Comparison of ENCODE assay signal across 10 cellular contexts in genomic region chr1:235923466-235924008, GRCh38. TPM values are rescaled to one million over a fixed set of nuclear protein-coding genes. Genes with fewer than 3 reads are reported as not detected.
DNase-seq lines count a peak whose midpoint lies in the region; ATAC-seq, FAIRE-seq and TF ChIP-seq lines count a peak whose summit lies in the region.
"Had no signal": no experiment of that assay in that cellular context is flagged by ENCODE, and none has a peak within 500 bp of the region (broad histone marks: within the 10 kb centered on the region; RNA-seq: fewer than 3 reads in every experiment).

No MANE protein-coding gene starts in this region.

- TF ChIP-seq RAD21 in K562 (CRISPR knock-in tag; conservative IDR thresholded peaks at IDR 0.05 in 1 of 2, IDR thresholded peaks at IDR 0.05 in 1 of 2), result no peak

- no peaks in the 10 kb centered on the region for H3K79me2 ChIP-seq in K562 (ENCODE audit: control insufficient read depth, insufficient read depth, low read length)

- no peaks in the 10 kb centered on the region for H3K4me1 ChIP-seq in K562 (replicated peaks in 1 of 2; ENCODE audit: control insufficient read depth in 2 of 2, insufficient read depth in 2 of 2, low read length in 2 of 2)

- H4K20me1 ChIP-seq in K562 (replicated peaks; ENCODE audit: control insufficient read depth, insufficient read depth, low read length), result peaks cover 2% of the 10 kb centered on the region; the same call in 1 of the 2 replicates

- H3K27me3 ChIP-seq in K562 (ENCODE audit: control insufficient read depth in 2 of 2, insufficient read depth in 2 of 2, low read length in 2 of 2), result peaks cover 30 to 53% of the 10 kb centered on the region in 2 experiments; a peak in 3 of 5 replicates

- H3K36me3 Mint-ChIP-seq in activated naive CD4-positive, alpha-beta T cell treated with anti-CD3 and anti-CD28 coated beads for 36 hours (ENCODE audit: low read depth), result no peaks in the 10 kb centered on the region
- no peaks in the 10 kb centered on the region for H3K36me3 Mint-ChIP-seq in stimulated activated naive CD8-positive, alpha-beta T cell treated with anti-CD3 and anti-CD28 coated beads, Interleukin-15, Interleukin-2, amounts not matched to agents 100 ng/mL and 50 ng/mL, for 24 hours (ENCODE audit: low read depth)

- POLR2A ChIA-PET in K562 (lab: Yijun Ruan, JAX), result no interaction called here

- no peak overlapping the region for H3K9ac ChIP-seq in K562 (ENCODE audit: insufficient read depth in 1 of 2, low read depth in 2 of 2, low read length in 2 of 2)

- no peaks in the 10 kb centered on the region for H3K9me1 ChIP-seq in K562 (ENCODE audit: control insufficient read depth, insufficient read depth, low read length)

- ATAC-seq in K562 (no peak), GM19395 (IDR thresholded peaks at IDR 0.05; ENCODE audit: unreplicated experiment) (no peak)

- CTCF ChIA-PET in activated naive CD4-positive, alpha-beta T cell treated with anti-CD3 and anti-CD28 coated beads for 36 hours (lab: Charles Lee), result interaction anchor here (0.6 to 1.3 kb wide), 4 partner anchors 9 to 316 kb away, joined by 3 to 4 read pairs (median 4); no protein-coding TSS in a partner anchor
- CTCF ChIA-PET in K562 (lab: Yijun Ruan, JAX; ENCODE audit: low intra/inter-chr PET ratio), result no interaction called here

- in situ Hi-C loops in K562 (cut with MboI), result no loop called here

- intact Hi-C loops in activated naive CD4-positive, alpha-beta T cell treated with anti-CD3 and anti-CD28 coated beads for 36 hours (cut with micrococcal nuclease), result no loop called here
- intact Hi-C loops in K562 (cut with micrococcal nuclease), result no loop called here

- no peak for TF ChIP-seq CTCF in K562 (IDR thresholded peaks at IDR 0.05 in 2 of 3, conservative IDR thresholded peaks at IDR 0.05 in 1 of 3; ENCODE audit: insufficient read depth in 2 of 3, low read depth in 1 of 3, low read length in 3 of 3)

- H3K27ac Mint-ChIP-seq in activated naive CD4-positive, alpha-beta T cell treated with anti-CD3 and anti-CD28 coated beads for 36 hours, result no peak overlapping the region
- peak overlapping the region; percentile 16 for H3K27ac Mint-ChIP-seq in stimulated activated naive CD8-positive, alpha-beta T cell treated with anti-CD3 and anti-CD28 coated beads, Interleukin-15, Interleukin-2, amounts not matched to agents 100 ng/mL and 50 ng/mL, for 24 hours

- no peak for FAIRE-seq in K562 (lab: Jason Lieb, UNC)
- FAIRE-seq: islet of Langerhans had no signal

- H3K27ac ChIP-seq in K562 (ENCODE audit: extremely low read depth, low read depth, low read length), result no peak overlapping the region

- no peaks in the 10 kb centered on the region for H3K36me3 ChIP-seq in K562 (ENCODE audit: control insufficient read depth, insufficient read depth, low read length)

- peaks cover 31% of the 10 kb centered on the region for H3K4me1 Mint-ChIP-seq in activated naive CD4-positive, alpha-beta T cell treated with anti-CD3 and anti-CD28 coated beads for 36 hours (ENCODE audit: low read depth)
- H3K4me1 Mint-ChIP-seq in stimulated activated naive CD8-positive, alpha-beta T cell treated with anti-CD3 and anti-CD28 coated beads, Interleukin-15, Interleukin-2, amounts not matched to agents 100 ng/mL and 50 ng/mL, for 24 hours (ENCODE audit: low read depth), result peaks cover 50% of the 10 kb centered on the region

- BruUV-seq in K562 (replicated peaks; lab: Mats Ljungman, UMichigan), result no TSS peak

- 2% methylated on average over 6 of the region's 6 CpGs for WGBS in K562 (ENCODE audit: insufficient coverage, low coverage, missing lambda C conversion rate)

- TF ChIP-seq POLR2A in K562 (conservative IDR thresholded peaks at IDR 0.05), result no peak

- TF ChIP-seq EP300 in K562 (IDR thresholded peaks at IDR 0.05; ENCODE audit: low read length), result no peak

- H3K4me3 ChIP-seq in K562, result no peak overlapping the region

- no peak overlapping the region for H3K4me3 Mint-ChIP-seq in activated naive CD4-positive, alpha-beta T cell treated with anti-CD3 and anti-CD28 coated beads for 36 hours
- peak overlapping the region; percentile 1 for H3K4me3 Mint-ChIP-seq in stimulated activated naive CD8-positive, alpha-beta T cell treated with anti-CD3 and anti-CD28 coated beads, Interleukin-15, Interleukin-2, amounts not matched to agents 100 ng/mL and 50 ng/mL, for 24 hours

- no peaks in the 10 kb centered on the region for H3K27me3 Mint-ChIP-seq in activated naive CD4-positive, alpha-beta T cell treated with anti-CD3 and anti-CD28 coated beads for 36 hours (ENCODE audit: low read depth)
- no peaks in the 10 kb centered on the region for H3K27me3 Mint-ChIP-seq in stimulated activated naive CD8-positive, alpha-beta T cell treated with anti-CD3 and anti-CD28 coated beads, Interleukin-15, Interleukin-2, amounts not matched to agents 100 ng/mL and 50 ng/mL, for 24 hours

- H3K9me3 Mint-ChIP-seq in activated naive CD4-positive, alpha-beta T cell treated with anti-CD3 and anti-CD28 coated beads for 36 hours, result no peaks in the 10 kb centered on the region
- H3K9me3 Mint-ChIP-seq in stimulated activated naive CD8-positive, alpha-beta T cell treated with anti-CD3 and anti-CD28 coated beads, Interleukin-15, Interleukin-2, amounts not matched to agents 100 ng/mL and 50 ng/mL, for 24 hours, result no peaks in the 10 kb centered on the region

- peak; percentile 26 for DNase-seq in activated naive CD4-positive, alpha-beta T cell treated with anti-CD3 and anti-CD28 coated beads for 36 hours
- no peak for DNase-seq in activated naive CD4-positive, alpha-beta T cell treated with anti-CD3 and anti-CD28 coated beads, Interleukin-2, amount 50 U/mL, for 16 hours
- DNase-seq in NCI-H2107 treated with DMSO at 0.1 percent for 48 hours (lab: John Stamatoyannopoulos, UW; ENCODE audit: unreplicated experiment), result peak; percentile 99
- no peak for DNase-seq in K562 (ENCODE audit: extremely low read depth in 1 of 4, low spot score in 3 of 4)
- DNase-seq in stimulated activated CD8-positive, alpha-beta memory T cell treated with anti-CD3 and anti-CD28 coated beads, Interleukin-4, amount 100 ng/mL, for 48 hours, result no peak
- no peak for DNase-seq in kidney glomerular epithelial cell (lab: John Stamatoyannopoulos, UW)
- DNase-seq: activated T-cell treated with anti-CD3 and anti-CD28 coated beads, Interleukin-2, amount 50 U/mL, for 1 hour had no signal

- H3K9me3 ChIP-seq in K562 (replicated peaks; ENCODE audit: control insufficient read depth, insufficient read depth, low read depth, low read length), result no peaks in the 10 kb centered on the region

- H2AFZ ChIP-seq in K562 (ENCODE audit: low read depth, low read length), result no peak overlapping the region

- H3K4me2 ChIP-seq in K562 (ENCODE audit: insufficient read depth, low read length), result no peak overlapping the region

TF ChIP-seq in K562, 482 proteins besides CTCF, POLR2A, EP300 and RAD21:
- TF ChIP-seq MAFG (tag; conservative IDR thresholded peaks at IDR 0.05) (peak; percentile 38; the same call in 1 of the 2 replicates), CREM (IDR thresholded peaks at IDR 0.05; ENCODE audit: low read depth) (no peak), ZNF316 (IDR thresholded peaks at IDR 0.05) (peak; percentile 47; the same call in 1 of the 2 replicates)

RNA-seq across cellular contexts. Expression of gene LYST, which starts 56.8 kb away (rescaled TPM):
- 10 to 100 TPM; 19.0 to 21.1 TPM for total RNA-seq in activated naive CD4-positive, alpha-beta T cell treated with anti-CD3 and anti-CD28 coated beads for 36 hours
- 2.5 and 10.4 TPM in 2 replicates for total RNA-seq in K562 (2011; cell fraction: chromatin; rRNA removed; ENCODE audit: low replicate concordance)
- total RNA-seq in K562 (2011; cell fraction: nucleolus; rRNA removed), result 1.1 and 1.2 TPM in 2 replicates
- 1.8 and 3.4 TPM in 2 replicates for total RNA-seq in K562 (2011; cell fraction: nucleoplasm; rRNA removed)
- total RNA-seq in K562 (2014; rRNA removed) (0.73 and 1.3 TPM in 2 replicates), K562 (2014; rRNA removed; fragmentation: Illumina TruSeq; extraction: Trizol) (1.6 and 1.7 TPM in 2 replicates), K562 (2015; rRNA removed; fragmentation: Illumina TruSeq; extraction: Trizol) (0.94 and 1.2 TPM in 2 replicates), K562 (2021) (1.6 and 2.1 TPM in 2 replicates)
- polyA plus RNA-seq in K562 (2011; rRNA removed) (1.5 and 2.4 TPM in 2 replicates), K562 (2014; fragmentation: Illumina TruSeq; extraction: Trizol) (0.83 and 0.91 TPM in 2 replicates), K562 (2014; fragmentation: Nextera tagmentation; extraction: Ambion mirVana) (1 to 10 TPM in 1 of 2 experiments, under 1 TPM in 1; 0.73 to 1.6 TPM), K562 (2014; rRNA removed) (1.1 and 1.4 TPM in 2 replicates)
- polyA plus RNA-seq in K562 (2011; cell fraction: cytosol; rRNA removed), result 0.52 and 1.5 TPM in 2 replicates
- 1.5 and 2.3 TPM in 2 replicates for polyA plus RNA-seq in K562 (2011; cell fraction: nucleus; rRNA removed)
- 1.6 and 2.3 TPM in 2 replicates for polyA plus RNA-seq in K562 (2012)
- 3.9 and 5.5 TPM in 2 replicates for polyA minus RNA-seq in K562 (2011; rRNA and poly(A)+ RNA removed)
- 0.86 and 3.0 TPM in 2 replicates for polyA minus RNA-seq in K562 (2011; cell fraction: cytosol; rRNA and poly(A)+ RNA removed)
- 2.7 and 4.8 TPM in 2 replicates for polyA minus RNA-seq in K562 (2011; cell fraction: nucleus; rRNA and poly(A)+ RNA removed)

Comparison
In these comparisons a context has a peak if more than half of its experiments do, and no peak if none do; other contexts are left out.
1. DNase-seq: peak in activated naive CD4-positive, alpha-beta T cell treated with anti-CD3 and anti-CD28 coated beads for 36 hours (single experiment) and NCI-H2107 treated with DMSO at 0.1 percent for 48 hours (single experiment); none in activated naive CD4-positive, alpha-beta T cell treated with anti-CD3 and anti-CD28 coated beads, Interleukin-2, amount 50 U/mL, for 16 hours (single experiment), K562 (0 of 4), stimulated activated CD8-positive, alpha-beta memory T cell treated with anti-CD3 and anti-CD28 coated beads, Interleukin-4, amount 100 ng/mL, for 48 hours (single experiment) and kidney glomerular epithelial cell (single experiment).